20 cellular contexts compared by ENCODE assay signal in genomic region chr5:24598926-24599325, GRCh38. TPM values are rescaled to one million over a fixed set of nuclear protein-coding genes. Genes with fewer than 3 reads are reported as not detected.
DNase-seq lines count a peak whose midpoint lies in the region; FAIRE-seq and TF ChIP-seq lines count a peak whose summit lies in the region.
"Had no signal": no experiment of that assay in that cellular context is flagged by ENCODE, and none has a peak within 500 bp of the region (broad histone marks: within the 10 kb centered on the region; RNA-seq: fewer than 3 reads in every experiment).

No MANE protein-coding gene starts in this region.

- H3K4me2 ChIP-seq in mesendoderm (ENCODE audit: low read length) = no peak overlapping the region
- H3K4me2 ChIP-seq in trophoblast cell (ENCODE audit: low read length) = no peak overlapping the region
- H3K4me2 ChIP-seq: BLaER1 had no signal

- H3K4me1 ChIP-seq in mesendoderm (ENCODE audit: control insufficient read depth, low read depth, low read length) = no peaks in the 10 kb centered on the region
- H3K4me1 ChIP-seq in trophoblast cell (ENCODE audit: control insufficient read depth in 1 of 2, insufficient read depth in 2 of 2, low read length in 2 of 2) = no peaks in the 10 kb centered on the region
- H3K4me1 ChIP-seq: BLaER1 had no signal

- H3K27ac ChIP-seq in mesendoderm (ENCODE audit: low read depth, low read length) (no peak overlapping the region), trophoblast cell (ENCODE audit: low read depth, low read length) (no peak overlapping the region)
- H3K27ac ChIP-seq: BLaER1, GM23248 had no signal

- no peak overlapping the region for H2BK120ac ChIP-seq in mesendoderm (ENCODE audit: low read depth, low read length)
- H2BK120ac ChIP-seq in trophoblast cell (ENCODE audit: insufficient read depth, low read length, poor library complexity) = no peak overlapping the region

- H2BK5ac ChIP-seq in mesendoderm (ENCODE audit: low read length) (no peak overlapping the region), trophoblast cell (ENCODE audit: low read depth, low read length, poor library complexity) (no peak overlapping the region)

- no peak overlapping the region for H2BK15ac ChIP-seq in mesendoderm (replicated peaks; ENCODE audit: low read depth)

- H3K23ac ChIP-seq in mesendoderm (ENCODE audit: low read length) (no peak overlapping the region), trophoblast cell (ENCODE audit: low read length) (no peak overlapping the region)

- H2AFZ ChIP-seq in trophoblast cell (ENCODE audit: insufficient read depth, low read length, poor library complexity) = no peak overlapping the region
- H2AFZ ChIP-seq: GM23248 had no signal

- no peak overlapping the region for H3K9ac ChIP-seq in mesendoderm (ENCODE audit: low read length)
- no peak overlapping the region for H3K9ac ChIP-seq in trophoblast cell (ENCODE audit: low read length)
- H3K9ac ChIP-seq: BLaER1, GM23248 had no signal

- H4K5ac ChIP-seq in mesendoderm (ENCODE audit: low read length) = no peak overlapping the region

- no peak for TF ChIP-seq POLR2A in GM12892 (IDR thresholded peaks at IDR 0.05; ENCODE audit: low read depth, low read length)

- H3K79me2 ChIP-seq in mesendoderm (ENCODE audit: control insufficient read depth, insufficient read depth, low read length) = no peaks in the 10 kb centered on the region
- no peaks in the 10 kb centered on the region for H3K79me2 ChIP-seq in trophoblast cell (ENCODE audit: control insufficient read depth, insufficient read depth, low read length, poor library complexity)

- H3K14ac ChIP-seq in trophoblast cell (ENCODE audit: low read length) = no peak overlapping the region

- no peak overlapping the region for H2AK5ac ChIP-seq in mesendoderm (ENCODE audit: low read length)
- H2AK5ac ChIP-seq in trophoblast cell (ENCODE audit: low read length) = no peak overlapping the region

- H4K8ac ChIP-seq in mesendoderm (ENCODE audit: low read depth, low read length) = no peak overlapping the region
- H4K8ac ChIP-seq in trophoblast cell (ENCODE audit: low read depth, low read length) = no peak overlapping the region

- FAIRE-seq in GM12892 (lab: Jason Lieb, UNC) = no peak
- FAIRE-seq: A204.1, GM12891, HepG2 had no signal

- H4K91ac ChIP-seq in trophoblast cell (ENCODE audit: low read depth, low read length) = no peak overlapping the region

- no CpG with 5 or more reads among the region's 1 CpG for WGBS in mesendoderm (ENCODE audit: extremely low coverage, insufficient coverage, low lambda C conversion rate)
- WGBS in trophoblast cell (ENCODE audit: extremely low coverage, insufficient coverage, insufficient read length) = no CpG with 5 or more reads among the region's 1 CpG

- DNase-seq in NCI-H2171 treated with DMSO at 0.1 percent for 48 hours (lab: John Stamatoyannopoulos, UW) = peak; percentile 35
- no peak for DNase-seq in NCI-H2171 (lab: John Stamatoyannopoulos, UW)
- DNase-seq in NCI-H1105 (lab: John Stamatoyannopoulos, UW) = peak; percentile 7
- peak; percentile 100 for DNase-seq in NCI-H524 treated with DMSO at 0.1 percent for 48 hours (lab: John Stamatoyannopoulos, UW)
- peak; percentile 19 for DNase-seq in mesendoderm
- DNase-seq in GM12892 (ENCODE audit: insufficient read length) = no peak
- no peak for DNase-seq in trophoblast cell
- DNase-seq in activated CD4-positive, alpha-beta T cell treated with anti-CD3 and anti-CD28 coated beads, Interleukin-2, amount 50 U/mL, for 4 hours = no peak
- DNase-seq: CD8-positive, alpha-beta T cell; GF-D8; GM23248; KG1; NCI-H1930; NCI-H226; NK-92 treated with Interleukin-12 subunit alpha and Interleukin-12 subunit beta, amount 100 ng/mL, for 24 hours; T-helper 17 cell had no signal

- H3K27me3 ChIP-seq in mesendoderm (ENCODE audit: insufficient read depth, low read length, poor library complexity) = no peaks in the 10 kb centered on the region
- no peaks in the 10 kb centered on the region for H3K27me3 ChIP-seq in trophoblast cell (ENCODE audit: insufficient read depth, low read length)
- H3K27me3 ChIP-seq: BLaER1 had no signal

- H3K9me3 ChIP-seq in trophoblast cell (ENCODE audit: insufficient read depth, low read depth, low read length) = no peaks in the 10 kb centered on the region
- H3K9me3 ChIP-seq: BLaER1 had no signal

- no peak overlapping the region for H2BK12ac ChIP-seq in trophoblast cell (ENCODE audit: low read length)

- H4K12ac ChIP-seq in trophoblast cell (ENCODE audit: low read depth, low read length) = no peak overlapping the region

- H3K4me3 ChIP-seq in mesendoderm (ENCODE audit: low read length) (no peak overlapping the region), trophoblast cell (ENCODE audit: low read depth, low read length) (no peak overlapping the region)
- H3K4me3 ChIP-seq: BLaER1, GM23248 had no signal

- H3K18ac ChIP-seq in mesendoderm (ENCODE audit: low read length) = no peak overlapping the region
- H3K18ac ChIP-seq in trophoblast cell (ENCODE audit: low read length) = no peak overlapping the region

- no peak overlapping the region for H3K4ac ChIP-seq in mesendoderm (ENCODE audit: low read depth, low read length)
- H3K4ac ChIP-seq in trophoblast cell (ENCODE audit: low read depth, low read length) = no peak overlapping the region

- H3K36me3 ChIP-seq in mesendoderm (ENCODE audit: control insufficient read depth, insufficient read depth, low read length) = no peaks in the 10 kb centered on the region
- H3K36me3 ChIP-seq in trophoblast cell (ENCODE audit: control insufficient read depth in 1 of 2, insufficient read depth in 2 of 2, low read length in 2 of 2) = no peaks in the 10 kb centered on the region
- H3K36me3 ChIP-seq: BLaER1 had no signal

- H3K79me1 ChIP-seq in mesendoderm (ENCODE audit: low read length) (no peaks in the 10 kb centered on the region), trophoblast cell (ENCODE audit: low read length) (no peaks in the 10 kb centered on the region)

- no peak overlapping the region for H3K56ac ChIP-seq in mesendoderm (ENCODE audit: low read length)

RNA-seq across cellular contexts. Expression of gene CDH10, which starts 45.9 kb away (rescaled TPM):
- 0.31 TPM for polyA plus RNA-seq in mesendoderm (2013, experiment 1 of 2)
- polyA plus RNA-seq in mesendoderm (2013, experiment 2 of 2) = 0.24 TPM
- not detected for polyA plus RNA-seq in GM12892 (2012; ENCODE audit: missing spikeins)
- 49.6 and 54.4 TPM in 2 replicates for polyA plus RNA-seq in trophoblast cell (2013)

Comparison
In these comparisons a context has a peak if more than half of its experiments do, and no peak if none do; other contexts are left out.
1. DNase-seq: peak in NCI-H2171 treated with DMSO at 0.1 percent for 48 hours (single experiment), NCI-H1105 (single experiment), NCI-H524 treated with DMSO at 0.1 percent for 48 hours (single experiment) and mesendoderm (single experiment); none in NCI-H2171 (single experiment), GM12892 (single experiment), trophoblast cell (0 of 2) and activated CD4-positive, alpha-beta T cell treated with anti-CD3 and anti-CD28 coated beads, Interleukin-2, amount 50 U/mL, for 4 hours (0 of 2).